ENCODE assay signal across 25 cellular contexts in the genomic region with DNA sequence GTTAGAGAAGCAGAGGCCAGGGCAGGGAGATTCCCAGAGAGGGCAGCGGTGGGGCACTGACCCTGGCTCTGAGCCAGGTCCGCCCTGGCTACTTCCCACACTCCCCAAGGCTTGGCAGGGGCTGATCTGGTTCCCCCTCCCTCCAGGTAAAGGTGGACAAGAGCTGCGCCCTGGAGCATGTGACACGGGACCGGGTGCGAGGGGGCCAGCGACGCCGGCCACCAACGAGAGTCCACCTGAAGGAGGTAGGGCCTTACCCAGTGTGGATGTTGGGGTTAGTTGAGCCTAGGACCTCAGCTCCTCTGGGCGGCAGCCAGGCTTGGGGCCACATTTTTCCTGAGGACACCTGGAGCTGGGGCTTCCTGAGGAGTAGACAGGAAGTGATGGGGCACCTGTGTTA.
DNase-seq lines count a peak whose midpoint lies in the region; ATAC-seq and TF ChIP-seq lines count a peak whose summit lies in the region.
"Had no signal": no experiment of that assay in that cellular context is flagged by ENCODE, and none has a peak within 500 bp of the region (broad histone marks: within the 10 kb centered on the region; RNA-seq: fewer than 3 reads in every experiment).

No MANE protein-coding gene starts in this region.

- peaks cover 80 to 100% (median 92%) of the 10 kb centered on the region in 10 experiments for H3K4me1 ChIP-seq in BLaER1 treated with 17β-estradiol and CSF1 and Interleukin-3, amounts not matched to agents 10 nM and 100 nM
- H3K4me1 ChIP-seq in HUES6 (ENCODE audit: control insufficient read depth, insufficient read depth, low read length) (peaks cover 58% of the 10 kb centered on the region), neutrophil (ENCODE audit: control insufficient read depth in 1 of 2, insufficient read depth in 1 of 2, low read depth in 1 of 2, low read length in 1 of 2) (peaks cover 40 to 49% of the 10 kb centered on the region in 2 experiments)

- TF ChIP-seq POLR2A in GM18505 (IDR thresholded peaks at IDR 0.05; ENCODE audit: borderline replicate concordance, extremely low read depth, insufficient read depth, insufficient read length), result no peak

- peak overlapping the region; percentile 72 to 84 for H3K27ac Mint-ChIP-seq in effector memory CD8-positive, alpha-beta T cell

- peaks cover 33 to 100% (median 93%) of the 10 kb centered on the region in 11 experiments for H3K36me3 ChIP-seq in BLaER1 treated with 17β-estradiol and CSF1 and Interleukin-3, amounts not matched to agents 10 nM and 100 nM
- H3K36me3 ChIP-seq in HUES6 (ENCODE audit: control insufficient read depth, insufficient read depth, low read length) (peaks cover 70% of the 10 kb centered on the region), neutrophil (peaks cover 87% of the 10 kb centered on the region)
- H3K36me3 ChIP-seq: ovary had no signal

- DNase-seq in effector memory CD8-positive, alpha-beta T cell, result no peak
- DNase-seq in COR-L47 (lab: John Stamatoyannopoulos, UW), result no peak
- DNase-seq: activated CD4-positive, alpha-beta T cell treated with anti-CD3 and anti-CD28 coated beads, Interleukin-2, amount 50 U/mL, for 1 hour; activated naive CD4-positive, alpha-beta T cell treated with Interleukin-2 at 50 U/mL for 16 hours; activated T-cell treated with anti-CD3 and anti-CD28 coated beads, Interleukin-2, amount 50 U/mL, for 48 hours; BE2C; central memory CD4-positive, alpha-beta T cell; KBM-7; mucosa of descending colon; NCI-H1092; NCI-H1694; NCI-H510A; ovary; RPMI8226; stimulated activated naive CD4-positive, alpha-beta T cell treated with Interleukin-2 at 50 U/mL for 16 hours; T1000; testis; WERI-Rb-1 had no signal

- H3K36me3 Mint-ChIP-seq in effector memory CD8-positive, alpha-beta T cell (ENCODE audit: insufficient read depth), result peaks cover 56% of the 10 kb centered on the region

- peak overlapping the region in 3 of 11 experiments; percentile 24 to 72 (median 58); a peak in 5 of 22 replicates for H3K9ac ChIP-seq in BLaER1 treated with 17β-estradiol and CSF1 and Interleukin-3, amounts not matched to agents 10 nM and 100 nM
- peak overlapping the region; percentile 2 for H3K9ac ChIP-seq in HUES6 (ENCODE audit: low read length)

- no peaks in the 10 kb centered on the region for H3K9me3 ChIP-seq in BLaER1 treated with 17β-estradiol and CSF1 and Interleukin-3, amounts not matched to agents 10 nM and 100 nM (replicated peaks in 1 of 11)
- no peaks in the 10 kb centered on the region for H3K9me3 ChIP-seq in HUES6 (ENCODE audit: control insufficient read depth, insufficient read depth, low read depth, low read length)
- H3K9me3 ChIP-seq in neutrophil, result no peaks in the 10 kb centered on the region
- H3K9me3 ChIP-seq: BE2C, mucosa of descending colon, ovary, testis had no signal

- H3K27ac ChIP-seq in BLaER1 treated with 17β-estradiol and CSF1 and Interleukin-3, amounts not matched to agents 10 nM and 100 nM, result peak overlapping the region in 2 of 11 experiments; percentile 1 to 29; a peak in 1 of 22 replicates
- no peak overlapping the region for H3K27ac ChIP-seq in HUES6 (ENCODE audit: low read depth, low read length)
- H3K27ac ChIP-seq in neutrophil, result peak overlapping the region; percentile 69
- H3K27ac ChIP-seq: ovary, WERI-Rb-1 had no signal

- TF ChIP-seq CTCF in neutrophil (IDR thresholded peaks at IDR 0.05), result no peak

- H3K4me2 ChIP-seq in BLaER1 treated with 17β-estradiol and CSF1 and Interleukin-3, amounts not matched to agents 10 nM and 100 nM, result peak overlapping the region; percentile 59 to 100 (median 92)

- no peak overlapping the region for H3K4me3 ChIP-seq in BLaER1 treated with 17β-estradiol and CSF1 and Interleukin-3, amounts not matched to agents 10 nM and 100 nM
- H3K4me3 ChIP-seq in HUES6 (ENCODE audit: low read depth, low read length), result no peak overlapping the region
- H3K4me3 ChIP-seq in neutrophil (ENCODE audit: low read depth in 1 of 2, low read length in 1 of 2), result no peak overlapping the region
- H3K4me3 ChIP-seq: mucosa of descending colon, ovary, skin epidermis, testis had no signal

- ATAC-seq in effector memory CD8-positive, alpha-beta T cell (replicated peaks), result no peak
- ATAC-seq in GM18505 (IDR thresholded peaks at IDR 0.05; ENCODE audit: unreplicated experiment), result no peak
- no peak for ATAC-seq in HG03469 (IDR thresholded peaks at IDR 0.05; ENCODE audit: unreplicated experiment)
- ATAC-seq: mucosa of descending colon had no signal

- H3K27me3 ChIP-seq in BLaER1 treated with 17β-estradiol and CSF1 and Interleukin-3, amounts not matched to agents 10 nM and 100 nM, result no peaks in the 10 kb centered on the region
- H3K27me3 ChIP-seq in HUES6 (ENCODE audit: control insufficient read depth, insufficient read depth, low read length), result no peaks in the 10 kb centered on the region
- no peaks in the 10 kb centered on the region for H3K27me3 ChIP-seq in neutrophil
- H3K27me3 ChIP-seq: BE2C, ovary, testis had no signal

- peaks cover 46 to 50% of the 10 kb centered on the region in 2 donors for H3K4me1 Mint-ChIP-seq in effector memory CD8-positive, alpha-beta T cell (ENCODE audit: low read depth in 2 of 2)

- H4K20me1 ChIP-seq in BLaER1 treated with 17β-estradiol and CSF1 and Interleukin-3, amounts not matched to agents 10 nM and 100 nM, result peaks cover 48 to 100% (median 99%) of the 10 kb centered on the region in 11 experiments

- H3K4me3 Mint-ChIP-seq in effector memory CD8-positive, alpha-beta T cell, result no peak overlapping the region
- H3K4me3 Mint-ChIP-seq: nephron had no signal

- H3K27me3 Mint-ChIP-seq in effector memory CD8-positive, alpha-beta T cell, result no peaks in the 10 kb centered on the region

- no peaks in the 10 kb centered on the region for H3K9me3 Mint-ChIP-seq in effector memory CD8-positive, alpha-beta T cell
- H3K9me3 Mint-ChIP-seq: nephron had no signal
